In the genomic region with DNA sequence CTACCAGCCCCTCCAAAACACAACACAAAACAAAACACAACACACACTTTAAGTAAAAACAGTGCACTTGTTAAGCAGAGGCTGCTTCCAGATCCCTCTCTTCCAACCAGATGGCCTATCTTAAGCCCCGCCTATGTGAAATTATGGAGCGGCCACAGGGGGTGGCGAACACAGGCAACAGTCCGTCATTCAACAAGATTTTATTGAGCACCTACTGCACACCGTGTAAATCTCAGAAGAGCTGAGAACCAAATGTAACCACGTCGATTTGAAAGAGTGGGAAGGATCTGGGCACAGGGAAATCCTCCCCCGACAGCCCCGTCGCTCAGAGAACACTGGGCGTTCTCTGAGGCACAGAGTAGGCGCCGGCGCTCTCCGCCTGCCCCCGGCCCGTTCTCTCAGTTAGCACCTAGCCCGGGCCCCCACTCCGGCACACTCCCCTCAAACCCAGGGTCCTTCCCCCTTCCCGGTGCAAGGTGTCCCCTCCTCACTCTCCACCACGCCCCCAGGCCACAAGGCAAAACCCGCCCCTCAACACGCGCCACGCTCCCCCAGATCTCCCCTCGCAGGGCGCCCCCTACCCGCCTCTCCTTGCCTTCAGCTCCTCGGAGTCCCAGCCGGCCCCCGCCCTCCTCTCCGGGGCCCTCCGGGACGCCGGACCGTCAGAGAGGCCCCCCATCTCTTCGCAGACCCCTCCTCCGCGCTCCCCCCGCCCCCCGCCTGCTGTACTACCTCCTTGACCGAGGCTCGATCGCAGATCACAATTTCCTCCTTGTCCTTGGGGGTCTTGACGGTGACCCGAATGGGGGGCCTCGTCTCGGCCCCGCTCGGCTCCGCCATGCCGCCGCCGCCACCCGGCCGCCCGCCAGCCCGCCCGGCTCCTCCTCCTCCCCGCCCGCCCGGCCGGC, we compare ENCODE assay signal across 8 cellular contexts. TPM values are rescaled to one million over a fixed set of nuclear protein-coding genes. Genes with fewer than 3 reads are reported as not detected.
DNase-seq lines count a peak whose midpoint lies in the region; ATAC-seq and TF ChIP-seq lines count a peak whose summit lies in the region.

No MANE protein-coding gene starts in this region.

- TF ChIP-seq CTCF in omental fat pad (IDR thresholded peaks at IDR 0.05) = no peak
- TF ChIP-seq CTCF in testis (IDR thresholded peaks at IDR 0.05) = no peak

- peak overlapping the region; percentile 68 to 94 for H3K27ac ChIP-seq in testis

- intact Hi-C loops in testis (cut with DNase I; ENCODE audit: low total_unique reads) = no loop called here

- peaks cover 11% of the 10 kb centered on the region for H3K4me1 ChIP-seq in testis

- H3K4me3 ChIP-seq in Jurkat, Clone E6-1 (ENCODE audit: low read length) = peak overlapping the region; percentile 74
- peak overlapping the region; percentile 94 to 95 for H3K4me3 ChIP-seq in testis

- no peak for TF ChIP-seq POLR2A in testis (IDR thresholded peaks at IDR 0.05)

- DNase-seq in GDM1 (lab: John Stamatoyannopoulos, UW) (peak; percentile 52), SHP77 treated with DMSO at 0.1 percent for 48 hours (lab: John Stamatoyannopoulos, UW) (peak; percentile 51), foreskin melanocyte (peak; percentile 55), omental fat pad (ENCODE audit: low spot score) (no peak), testis (peak; percentile 65)
- DNase-seq in Jurkat, Clone E6-1 (ENCODE audit: low read depth, low spot score) = peak; percentile 57
- peak; percentile 57 for DNase-seq in activated gamma-delta T cell treated with anti-CD3 and anti-CD28 coated beads, Interleukin-2, amount 50 U/mL, for 16 hours (ENCODE audit: low read depth)

- no peaks in the 10 kb centered on the region for H3K36me3 ChIP-seq in testis (ENCODE audit: low read depth, missing control alignments)

- ATAC-seq in omental fat pad (ENCODE audit: low FRiP score) = peak; percentile 20
- ATAC-seq in HG02588 (IDR thresholded peaks at IDR 0.05; ENCODE audit: unreplicated experiment) = no peak

- H3K27me3 ChIP-seq in testis = no peaks in the 10 kb centered on the region

- no peaks in the 10 kb centered on the region for H3K9me3 ChIP-seq in testis

- WGBS in testis, 2 donors = 1 to 2% methylated on average over 19 to 28 of the region's 63 CpGs

RNA-seq across cellular contexts. Expression of gene UBQLN4, which starts 0.5 kb away (rescaled TPM):
- polyA plus RNA-seq in Jurkat, Clone E6-1 (2012; ENCODE audit: insufficient read depth, insufficient read length) = 23.1 TPM
- total RNA-seq in omental fat pad (10 to 100 TPM; 16.2 to 24.5 (median 18.6) TPM), testis (10 to 100 TPM; 41.0 to 42.7 TPM)
- polyA plus RNA-seq in testis (ENCODE audit: insufficient read depth, low read depth, low replicate concordance) = 34.4 TPM

RNA-seq across cellular contexts. Expression of gene LAMTOR2, which starts 1.5 kb away (rescaled TPM):
- 138 TPM for polyA plus RNA-seq in Jurkat, Clone E6-1 (2012; ENCODE audit: insufficient read depth, insufficient read length)
- total RNA-seq in omental fat pad (10 to 100 TPM; 45.8 to 74.3 (median 65.0) TPM), testis (10 to 100 TPM; 47.6 to 50.4 TPM)
- 55.5 TPM for polyA plus RNA-seq in testis (ENCODE audit: insufficient read depth, low read depth, low replicate concordance)

RNA-seq across cellular contexts. Expression of gene RAB25, which starts 7.8 kb away (rescaled TPM):
- not detected for polyA plus RNA-seq in Jurkat, Clone E6-1 (2012; ENCODE audit: insufficient read depth, insufficient read length)
- total RNA-seq in omental fat pad (under 1 TPM in 1 of 4 donors, not detected in 3; 0.84 TPM), testis (1 to 10 TPM; 1.2 to 2.0 TPM)
- polyA plus RNA-seq in testis (ENCODE audit: insufficient read depth, low read depth, low replicate concordance) = 2.1 TPM

RNA-seq across cellular contexts. Expression of gene MEX3A, which starts 29.1 kb away (rescaled TPM):
- 23.6 TPM for polyA plus RNA-seq in Jurkat, Clone E6-1 (2012; ENCODE audit: insufficient read depth, insufficient read length)
- total RNA-seq in omental fat pad (under 1 TPM; 0.56 to 0.96 (median 0.66) TPM), testis (1 to 10 TPM; 2.4 to 3.0 TPM)
- 0.87 TPM for polyA plus RNA-seq in testis (ENCODE audit: insufficient read depth, low read depth, low replicate concordance)

RNA-seq across cellular contexts. Expression of gene SSR2, which starts 32.4 kb away (rescaled TPM):
- polyA plus RNA-seq in Jurkat, Clone E6-1 (2012; ENCODE audit: insufficient read depth, insufficient read length) = 195 TPM
- total RNA-seq in omental fat pad (100 to 1,000 TPM; 197 to 397 (median 308) TPM), testis (100 to 1,000 TPM; 170 to 216 TPM)
- 289 TPM for polyA plus RNA-seq in testis (ENCODE audit: insufficient read depth, low read depth, low replicate concordance)
